In the genomic region with DNA sequence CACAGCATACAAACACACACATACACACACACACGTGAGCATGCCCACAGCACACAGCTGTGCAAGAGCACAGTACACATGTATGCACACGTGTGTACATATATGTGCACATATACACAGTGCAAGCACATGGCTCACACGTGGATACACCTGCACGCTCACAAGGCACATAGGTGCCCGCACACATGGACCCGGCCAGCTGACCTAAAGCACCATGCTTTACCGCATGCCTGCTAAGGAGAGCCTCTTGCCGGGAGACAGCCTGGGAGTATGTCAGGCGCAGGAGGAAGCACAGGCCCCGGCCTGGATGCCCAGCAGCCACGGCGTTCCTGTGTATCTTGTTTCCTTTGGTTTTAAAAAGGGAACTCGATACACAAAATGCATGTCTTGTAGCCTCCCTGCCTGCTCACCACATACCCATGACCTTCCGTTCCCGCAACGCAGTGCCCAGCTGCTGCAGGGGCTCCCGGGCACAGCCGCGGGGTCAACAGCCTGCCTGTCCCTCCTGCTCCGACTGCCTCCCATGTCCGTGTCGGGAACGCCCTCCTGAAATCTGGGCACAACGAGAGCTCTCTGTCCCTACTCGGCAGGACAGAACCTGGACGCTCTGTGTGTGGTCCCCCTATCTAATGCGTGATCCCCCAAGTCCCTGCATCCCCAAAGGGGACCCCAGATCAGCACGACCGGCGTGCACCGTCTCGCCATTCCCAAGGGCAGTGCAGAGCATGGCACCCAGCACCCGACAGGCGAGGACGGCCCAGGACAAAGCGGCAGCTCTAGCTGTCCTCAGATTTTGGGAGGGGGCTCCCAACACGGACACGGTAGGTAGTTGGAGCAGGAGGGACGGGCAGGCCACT, we compare ENCODE assay signal across 9 cellular contexts. TPM values are rescaled to one million over a fixed set of nuclear protein-coding genes. Genes with fewer than 3 reads are reported as not detected.
A peak's percentile ranks its signal among the peaks of the same experiment; 100 is the strongest.
DNase-seq lines count a peak whose midpoint lies in the region; ATAC-seq and TF ChIP-seq lines count a peak whose summit lies in the region.
"Had no signal": no experiment of that assay in that cellular context is flagged by ENCODE, and none has a peak within 500 bp of the region (broad histone marks: within the 10 kb centered on the region; RNA-seq: fewer than 3 reads in every experiment).

No MANE protein-coding gene starts in this region.

- peak overlapping the region; percentile 47 for H3K27ac Mint-ChIP-seq in activated CD4-positive, alpha-beta memory T cell treated with anti-CD3 and anti-CD28 coated beads, Interleukin-2, amount 10 ng/mL, durations not matched to agents 7 days and 5 days
- H3K27ac Mint-ChIP-seq in activated CD4-positive, alpha-beta memory T cell treated with anti-CD3 and anti-CD28 coated beads for 36 hours: no peak overlapping the region
- H3K27ac Mint-ChIP-seq in activated CD8-positive, alpha-beta T cell treated with anti-CD3 and anti-CD28 coated beads, Interleukin-2, amount 10 ng/mL, durations not matched to agents 7 days and 5 days: peak overlapping the region; percentile 98

- no peak for TF ChIP-seq POLR2A in suprapubic skin (IDR thresholded peaks at IDR 0.05)

- peaks cover 68% of the 10 kb centered on the region for H3K4me1 ChIP-seq in suprapubic skin

- POLR2A ChIA-PET in activated CD4-positive, alpha-beta memory T cell treated with anti-CD3 and anti-CD28 coated beads, Interleukin-2, amount 10 ng/mL, durations not matched to agents 7 days and 5 days (lab: Charles Lee): no interaction called here
- POLR2A ChIA-PET in activated CD4-positive, alpha-beta memory T cell treated with anti-CD3 and anti-CD28 coated beads for 36 hours (lab: Charles Lee): no interaction called here
- POLR2A ChIA-PET in activated CD8-positive, alpha-beta T cell treated with anti-CD3 and anti-CD28 coated beads, Interleukin-2, amount 10 ng/mL, durations not matched to agents 7 days and 5 days (lab: Charles Lee): interaction anchor here (0.5 to 1.0 kb wide), 2 partner anchors 19 to 888 kb away, joined by 3 read pairs; no protein-coding TSS in a partner anchor

- intact Hi-C loops in activated CD4-positive, alpha-beta memory T cell treated with anti-CD3 and anti-CD28 coated beads for 36 hours (cut with micrococcal nuclease): no loop called here

- no peak for TF ChIP-seq CTCF in suprapubic skin (IDR thresholded peaks at IDR 0.05)

- peak overlapping the region; percentile 42 for H3K27ac ChIP-seq in suprapubic skin

- H3K27me3 Mint-ChIP-seq in activated CD4-positive, alpha-beta memory T cell treated with anti-CD3 and anti-CD28 coated beads, Interleukin-2, amount 10 ng/mL, durations not matched to agents 7 days and 5 days: peaks cover 7% of the 10 kb centered on the region
- H3K27me3 Mint-ChIP-seq in activated CD4-positive, alpha-beta memory T cell treated with anti-CD3 and anti-CD28 coated beads for 36 hours: no peaks in the 10 kb centered on the region
- H3K27me3 Mint-ChIP-seq in activated CD8-positive, alpha-beta T cell treated with anti-CD3 and anti-CD28 coated beads, Interleukin-2, amount 10 ng/mL, durations not matched to agents 7 days and 5 days (ENCODE audit: low read depth): no peaks in the 10 kb centered on the region

- H3K4me3 Mint-ChIP-seq in activated CD4-positive, alpha-beta memory T cell treated with anti-CD3 and anti-CD28 coated beads, Interleukin-2, amount 10 ng/mL, durations not matched to agents 7 days and 5 days: no peak overlapping the region
- H3K4me3 Mint-ChIP-seq in activated CD4-positive, alpha-beta memory T cell treated with anti-CD3 and anti-CD28 coated beads for 36 hours: no peak overlapping the region
- peak overlapping the region; percentile 88 for H3K4me3 Mint-ChIP-seq in activated CD8-positive, alpha-beta T cell treated with anti-CD3 and anti-CD28 coated beads, Interleukin-2, amount 10 ng/mL, durations not matched to agents 7 days and 5 days

- H3K9me3 ChIP-seq in suprapubic skin: no peaks in the 10 kb centered on the region

- peaks cover 4% of the 10 kb centered on the region for H3K36me3 Mint-ChIP-seq in activated CD4-positive, alpha-beta memory T cell treated with anti-CD3 and anti-CD28 coated beads, Interleukin-2, amount 10 ng/mL, durations not matched to agents 7 days and 5 days (ENCODE audit: low read depth)
- H3K36me3 Mint-ChIP-seq in activated CD4-positive, alpha-beta memory T cell treated with anti-CD3 and anti-CD28 coated beads for 36 hours: no peaks in the 10 kb centered on the region
- peaks cover 52% of the 10 kb centered on the region for H3K36me3 Mint-ChIP-seq in activated CD8-positive, alpha-beta T cell treated with anti-CD3 and anti-CD28 coated beads, Interleukin-2, amount 10 ng/mL, durations not matched to agents 7 days and 5 days (ENCODE audit: low read depth)

- no peak for DNase-seq in activated CD4-positive, alpha-beta memory T cell treated with anti-CD3 and anti-CD28 coated beads, Interleukin-2, amount 10 ng/mL, durations not matched to agents 7 days and 5 days
- DNase-seq in activated CD4-positive, alpha-beta memory T cell treated with anti-CD3 and anti-CD28 coated beads for 36 hours: no peak
- DNase-seq in activated CD8-positive, alpha-beta T cell treated with anti-CD3 and anti-CD28 coated beads, Interleukin-2, amount 10 ng/mL, durations not matched to agents 7 days and 5 days: no peak
- DNase-seq in left lobe of liver (ENCODE audit: low spot score) (peak; percentile 81), suprapubic skin (ENCODE audit: low spot score in 2 of 2) (no peak), NCI-H2029 (lab: John Stamatoyannopoulos, UW) (no peak), NCI-H2171 (lab: John Stamatoyannopoulos, UW) (no peak)
- DNase-seq in activated CD8-positive, alpha-beta memory T cell treated with anti-CD3 and anti-CD28 coated beads, Interleukin-2, amount 50 U/mL, for 4 hours: no peak
- DNase-seq: T-helper 9 cell had no signal

- no peaks in the 10 kb centered on the region for H3K9me3 Mint-ChIP-seq in activated CD4-positive, alpha-beta memory T cell treated with anti-CD3 and anti-CD28 coated beads, Interleukin-2, amount 10 ng/mL, durations not matched to agents 7 days and 5 days
- H3K9me3 Mint-ChIP-seq in activated CD4-positive, alpha-beta memory T cell treated with anti-CD3 and anti-CD28 coated beads for 36 hours: no peaks in the 10 kb centered on the region
- H3K9me3 Mint-ChIP-seq in activated CD8-positive, alpha-beta T cell treated with anti-CD3 and anti-CD28 coated beads, Interleukin-2, amount 10 ng/mL, durations not matched to agents 7 days and 5 days (ENCODE audit: insufficient read depth): no peaks in the 10 kb centered on the region

- peaks cover 61% of the 10 kb centered on the region for H3K4me1 Mint-ChIP-seq in activated CD4-positive, alpha-beta memory T cell treated with anti-CD3 and anti-CD28 coated beads, Interleukin-2, amount 10 ng/mL, durations not matched to agents 7 days and 5 days
- peaks cover 55% of the 10 kb centered on the region for H3K4me1 Mint-ChIP-seq in activated CD4-positive, alpha-beta memory T cell treated with anti-CD3 and anti-CD28 coated beads for 36 hours (ENCODE audit: low read depth)
- peaks cover 70% of the 10 kb centered on the region for H3K4me1 Mint-ChIP-seq in activated CD8-positive, alpha-beta T cell treated with anti-CD3 and anti-CD28 coated beads, Interleukin-2, amount 10 ng/mL, durations not matched to agents 7 days and 5 days (ENCODE audit: low read depth)

- CTCF ChIA-PET in activated CD4-positive, alpha-beta memory T cell treated with anti-CD3 and anti-CD28 coated beads, Interleukin-2, amount 10 ng/mL, durations not matched to agents 7 days and 5 days (lab: Charles Lee): no interaction called here
- CTCF ChIA-PET in activated CD4-positive, alpha-beta memory T cell treated with anti-CD3 and anti-CD28 coated beads for 36 hours (lab: Charles Lee): no interaction called here
- CTCF ChIA-PET in activated CD8-positive, alpha-beta T cell treated with anti-CD3 and anti-CD28 coated beads, Interleukin-2, amount 10 ng/mL, durations not matched to agents 7 days and 5 days (lab: Charles Lee): interaction anchor here (1.4 kb wide), 2 partner anchors 15 to 185 kb away, joined by 3 read pairs; no protein-coding TSS in a partner anchor

- H3K36me3 ChIP-seq in suprapubic skin: no peaks in the 10 kb centered on the region

- no peaks in the 10 kb centered on the region for H3K27me3 ChIP-seq in suprapubic skin

- 75% methylated on average over 11 of the region's 39 CpGs for WGBS in suprapubic skin

- ATAC-seq in activated CD8-positive, alpha-beta T cell treated with anti-CD3 and anti-CD28 coated beads, Interleukin-2, amount 10 ng/mL, durations not matched to agents 7 days and 5 days: no peak
- ATAC-seq in left lobe of liver: peak; percentile 16

- H3K4me3 ChIP-seq in suprapubic skin: peak overlapping the region; percentile 85

- no peak for TF ChIP-seq EP300 in suprapubic skin (IDR thresholded peaks at IDR 0.05)

RNA-seq across cellular contexts. Expression of gene SLC12A7, which starts 3.6 kb away (rescaled TPM):
- 10 to 100 TPM; 32.6 to 34.2 TPM for total RNA-seq in activated CD4-positive, alpha-beta memory T cell treated with anti-CD3 and anti-CD28 coated beads, Interleukin-2, amount 10 ng/mL, durations not matched to agents 7 days and 5 days
- 10 to 100 TPM; 10.1 to 10.8 TPM for total RNA-seq in activated CD4-positive, alpha-beta memory T cell treated with anti-CD3 and anti-CD28 coated beads for 36 hours
- total RNA-seq in activated CD8-positive, alpha-beta T cell treated with anti-CD3 and anti-CD28 coated beads, Interleukin-2, amount 10 ng/mL, durations not matched to agents 7 days and 5 days: 100 to 1,000 TPM; 101 to 111 TPM
- total RNA-seq in left lobe of liver (56.5 TPM), suprapubic skin (10 to 100 TPM in 3 of 4 donors, 1 to 10 TPM in 1; 8.6 to 29.0 (median 21.5) TPM)
